ENCODE assay signal across 17 cellular contexts in the genomic region with DNA sequence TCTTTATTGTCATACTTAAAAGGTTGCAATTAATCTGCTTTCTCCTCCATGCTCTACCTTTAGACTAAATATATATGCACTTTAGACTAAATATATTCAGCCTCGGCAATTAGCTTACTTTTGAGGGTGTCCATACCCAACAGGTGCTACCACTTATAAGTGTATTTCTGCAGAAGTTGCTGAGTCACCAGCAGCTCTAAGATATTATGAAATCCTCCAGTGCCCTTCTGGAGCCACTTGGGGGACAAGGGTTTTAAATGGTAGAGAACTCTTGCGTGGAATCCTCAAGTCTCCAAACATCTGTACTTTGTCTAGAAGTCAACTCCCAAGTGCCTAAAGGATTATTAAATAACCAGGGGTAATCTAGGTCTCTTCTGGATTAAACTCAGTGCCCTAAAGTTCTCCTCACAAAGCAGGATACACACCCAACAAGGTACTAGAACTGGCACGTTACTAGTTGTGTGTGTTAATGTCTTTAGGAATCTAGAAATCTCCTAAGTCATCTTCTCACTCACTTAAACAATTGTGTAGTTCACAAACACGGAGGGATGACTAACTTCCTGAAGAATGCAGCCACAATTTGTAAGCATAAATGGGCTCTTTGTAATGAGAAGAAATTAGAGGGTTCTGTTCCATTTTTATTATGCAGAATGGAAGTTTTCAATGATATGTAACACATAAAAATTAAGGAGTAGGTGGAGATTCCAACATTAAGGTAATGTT.
DNase-seq lines count a peak whose midpoint lies in the region; ATAC-seq and TF ChIP-seq lines count a peak whose summit lies in the region.
"Had no signal": no experiment of that assay in that cellular context is flagged by ENCODE, and none has a peak within 500 bp of the region (broad histone marks: within the 10 kb centered on the region; RNA-seq: fewer than 3 reads in every experiment).

No MANE protein-coding gene starts in this region.

- no peaks in the 10 kb centered on the region for H3K27me3 ChIP-seq in HCT116 (ENCODE audit: insufficient read depth, low read length)
- no peaks in the 10 kb centered on the region for H3K27me3 ChIP-seq in kidney epithelial cell (ENCODE audit: control insufficient read depth, insufficient read depth, low read length)
- H3K27me3 ChIP-seq in spleen (replicated peaks in 1 of 7): no peaks in the 10 kb centered on the region
- no peaks in the 10 kb centered on the region for H3K27me3 ChIP-seq in esophagus muscularis mucosa
- H3K27me3 ChIP-seq: upper lobe of left lung had no signal

- no peak overlapping the region; a peak in 1 of 4 replicates for H3K4me3 ChIP-seq in HCT116 (replicated peaks in 1 of 2; ENCODE audit: low read depth in 1 of 2, low read length in 2 of 2)
- H3K4me3 ChIP-seq in astrocyte of the cerebellum (ENCODE audit: low read depth, low read length): no peak overlapping the region
- no peak overlapping the region for H3K4me3 ChIP-seq in kidney epithelial cell (ENCODE audit: low read depth, low read length)
- H3K4me3 ChIP-seq in spleen: no peak overlapping the region
- H3K4me3 ChIP-seq in esophagus muscularis mucosa: no peak overlapping the region
- H3K4me3 ChIP-seq: skin epidermis, upper lobe of left lung had no signal

- 66 to 77% (median 73%) methylated on average over 4 of the region's 4 CpGs for WGBS in spleen, 5 donors
- 71% methylated on average over 4 of the region's 4 CpGs for WGBS in esophagus muscularis mucosa

- peak overlapping the region; percentile 56 for H3K4me2 ChIP-seq in HCT116 (ENCODE audit: low read length)

- H4K20me1 ChIP-seq in HCT116 (ENCODE audit: insufficient read depth): no peaks in the 10 kb centered on the region

- no peak overlapping the region for H3K9ac ChIP-seq in HCT116 (ENCODE audit: low read length)

- DNase-seq in AG08395 (ENCODE audit: low spot score): peak; percentile 31
- peak; percentile 37 for DNase-seq in HCT116 (ENCODE audit: low read depth, low spot score)
- peak; percentile 38 for DNase-seq in astrocyte of the cerebellum (ENCODE audit: low read depth)
- peak; percentile 23 for DNase-seq in kidney epithelial cell (ENCODE audit: low read depth)
- no peak for DNase-seq in spleen
- no peak for DNase-seq in ecto neural progenitor cell (ENCODE audit: low spot score)
- no peak for DNase-seq in esophagus muscularis mucosa (ENCODE audit: extremely low spot score)
- DNase-seq: activated B cell treated with CpG ODN at 0.5 μM for 24 hours; activated T-cell treated with anti-CD3 and anti-CD28 coated beads, Interleukin-2, amount 50 U/mL, for 1 hour; CD8-positive, alpha-beta memory T cell; H7; Karpas-422; naive B cell; NCI-H446 treated with DMSO at 0.1 percent for 48 hours had no signal

- CTCF ChIA-PET in HCT116 (lab: Charles Lee): no interaction called here

- in situ Hi-C loops in astrocyte of the cerebellum (cut with HindIII; ENCODE audit: low sequenced_read_pairs): no loop called here

- H3K36me3 ChIP-seq in HCT116 (ENCODE audit: control insufficient read depth in 1 of 2, insufficient read depth in 2 of 2, low read length in 2 of 2): no peaks in the 10 kb centered on the region
- no peaks in the 10 kb centered on the region for H3K36me3 ChIP-seq in kidney epithelial cell (ENCODE audit: control insufficient read depth, insufficient read depth, low read length)
- no peaks in the 10 kb centered on the region for H3K36me3 ChIP-seq in spleen
- no peaks in the 10 kb centered on the region for H3K36me3 ChIP-seq in esophagus muscularis mucosa
- H3K36me3 ChIP-seq: upper lobe of left lung had no signal

- intact Hi-C loops in HCT116 (cut with micrococcal nuclease): no loop called here
- intact Hi-C loops in spleen (cut with DNase I; ENCODE audit: low total_unique reads): no loop called here
- intact Hi-C loops in esophagus muscularis mucosa (cut with DNase I): no loop called here

- TF ChIP-seq RAD21 in HCT116 (IDR thresholded peaks at IDR 0.05; ENCODE audit: low read depth): no peak

- H3K9me3 ChIP-seq in HCT116 (ENCODE audit: control insufficient read depth in 1 of 2, insufficient read depth in 1 of 2, low read depth in 1 of 2, low read length in 2 of 2): no peaks in the 10 kb centered on the region
- no peaks in the 10 kb centered on the region for H3K9me3 ChIP-seq in spleen
- H3K9me3 ChIP-seq in esophagus muscularis mucosa: no peaks in the 10 kb centered on the region
- H3K9me3 ChIP-seq: upper lobe of left lung had no signal

- POLR2A ChIA-PET in HCT116 (lab: Charles Lee): no interaction called here

- peak overlapping the region; percentile 90 for H2AFZ ChIP-seq in HCT116 (ENCODE audit: low read depth, low read length, poor library complexity, severe bottlenecking)

- no peak for TF ChIP-seq CTCF in HCT116 (IDR thresholded peaks at IDR 0.05 in 2 of 3, conservative IDR thresholded peaks at IDR 0.05 in 1 of 3; ENCODE audit: borderline replicate concordance in 1 of 3, insufficient read depth in 1 of 3, low read depth in 2 of 3, low read length in 2 of 3)
- no peak for TF ChIP-seq CTCF in astrocyte of the cerebellum (IDR thresholded peaks at IDR 0.05; ENCODE audit: low read depth, low read length, missing control alignments)
- TF ChIP-seq CTCF in kidney epithelial cell (IDR thresholded peaks at IDR 0.05; ENCODE audit: insufficient read depth, low read length, poor library complexity, severe bottlenecking): no peak
- TF ChIP-seq CTCF in spleen (IDR thresholded peaks at IDR 0.05 in 8 of 11, conservative IDR thresholded peaks at IDR 0.05 in 3 of 11): no peak
- TF ChIP-seq CTCF in esophagus muscularis mucosa (IDR thresholded peaks at IDR 0.05): no peak

- H3K4me1 ChIP-seq in HCT116 (ENCODE audit: control insufficient read depth in 1 of 2, insufficient read depth in 2 of 2, low read length in 2 of 2): peaks cover 0 to 15% of the 10 kb centered on the region in 2 experiments; a peak in 2 of 4 replicates
- H3K4me1 ChIP-seq in spleen: no peaks in the 10 kb centered on the region
- H3K4me1 ChIP-seq in esophagus muscularis mucosa: no peaks in the 10 kb centered on the region
- H3K4me1 ChIP-seq: upper lobe of left lung had no signal

- ATAC-seq in HCT116 (peak; percentile 71), HG02642 (IDR thresholded peaks at IDR 0.05; ENCODE audit: poor library complexity, unreplicated experiment) (no peak)

- no peak for TF ChIP-seq EP300 in esophagus muscularis mucosa (IDR thresholded peaks at IDR 0.05)

- BruUV-seq in HCT116 (replicated peaks; lab: Mats Ljungman, UMichigan): no TSS peak

- TF ChIP-seq POLR2A in HCT116 (IDR thresholded peaks at IDR 0.05; ENCODE audit: borderline replicate concordance, extremely low read depth, insufficient read depth, insufficient read length): no peak
- no peak for TF ChIP-seq POLR2A in spleen (IDR thresholded peaks at IDR 0.05)
- TF ChIP-seq POLR2A in esophagus muscularis mucosa (IDR thresholded peaks at IDR 0.05; ENCODE audit: low read depth): no peak

- no peaks in the 10 kb centered on the region for H3K79me2 ChIP-seq in HCT116 (ENCODE audit: insufficient read depth, low read length)

- H3K9me2 ChIP-seq in HCT116 (ENCODE audit: insufficient read depth): no peaks in the 10 kb centered on the region

- H3K27ac ChIP-seq in HCT116 (ENCODE audit: low read depth, low read length): no peak overlapping the region
- no peak overlapping the region for H3K27ac ChIP-seq in spleen
- no peak overlapping the region for H3K27ac ChIP-seq in esophagus muscularis mucosa (replicated peaks in 1 of 4)
- H3K27ac ChIP-seq: skin epidermis, upper lobe of left lung had no signal

- RAD21 ChIA-PET in HCT116 (lab: Charles Lee; ENCODE audit: low non-redundant PET in 1 of 2, low total read pairs in 2 of 2, uncharacterized antibody in 2 of 2, unreplicated experiment in 2 of 2): no interaction called here

TF ChIP-seq in HCT116, 20 proteins besides CTCF, POLR2A, EP300 and RAD21:
- TF ChIP-seq, protein P1, sequence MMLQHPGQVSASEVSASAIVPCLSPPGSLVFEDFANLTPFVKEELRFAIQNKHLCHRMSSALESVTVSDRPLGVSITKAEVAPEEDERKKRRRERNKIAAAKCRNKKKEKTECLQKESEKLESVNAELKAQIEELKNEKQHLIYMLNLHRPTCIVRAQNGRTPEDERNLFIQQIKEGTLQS (IDR thresholded peaks at IDR 0.05): no peak
- TF ChIP-seq EGR1 (IDR thresholded peaks at IDR 0.05; ENCODE audit: low read depth) (no peak), FOSL1 (IDR thresholded peaks at IDR 0.05; ENCODE audit: low read depth) (peak; percentile 26; the same call in 1 of the 2 replicates)
TF ChIP-seq in HCT116: peak in this region for 1.

Comparison
In these comparisons a context has a peak if more than half of its experiments do, and no peak if none do; other contexts are left out.
1. DNase-seq: peak in AG08395 (single experiment), HCT116 (single experiment), astrocyte of the cerebellum (single experiment) and kidney epithelial cell (single experiment); none in spleen (single experiment), ecto neural progenitor cell (single experiment) and esophagus muscularis mucosa (single experiment).